ENCODE assay signal across 8 cellular contexts in the genomic region with DNA sequence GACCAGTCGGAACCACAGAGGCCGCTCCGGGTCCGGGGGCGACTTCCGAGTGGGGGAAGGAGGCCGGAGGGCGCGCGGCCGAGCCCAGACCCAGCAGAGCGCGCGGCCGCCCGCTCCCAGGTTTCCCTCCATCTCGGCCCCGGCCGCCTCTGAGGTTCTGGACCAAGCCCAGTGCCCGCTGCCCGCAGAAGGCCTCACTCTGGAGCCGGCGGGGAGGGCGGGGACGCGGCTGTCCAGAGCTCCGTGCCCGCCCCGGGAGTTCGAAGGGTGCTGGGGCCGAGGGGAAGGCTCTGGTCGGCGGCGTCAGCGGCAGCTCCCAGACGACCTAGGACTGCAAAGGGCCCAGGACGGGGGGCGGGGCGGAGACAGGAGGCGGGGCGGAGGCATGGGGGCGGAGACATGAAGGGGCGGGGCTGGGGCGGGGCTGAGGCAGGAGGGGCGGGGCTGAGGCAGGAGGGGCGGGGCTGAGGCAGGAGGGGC. TPM values are rescaled to one million over a fixed set of nuclear protein-coding genes. Genes with fewer than 3 reads are reported as not detected.
DNase-seq lines count a peak whose midpoint lies in the region; ATAC-seq and TF ChIP-seq lines count a peak whose summit lies in the region.

No MANE protein-coding gene starts in this region.

- intact Hi-C loops in heart right ventricle (cut with DNase I), result loop anchor here in 4 of 10 donors (5.0 to 10.0 kb wide), 5 partner anchors 33 to 295 kb away; a partner anchor contains a TSS

- peak overlapping the region in 2 of 10 donors; percentile 31 to 37 for H3K27ac ChIP-seq in heart right ventricle

- H3K4me1 ChIP-seq in heart right ventricle (peaks cover 0 to 19% (median 5%) of the 10 kb centered on the region in 9 donors), skeletal muscle satellite cell (ENCODE audit: control insufficient read depth, insufficient read depth, low read length) (no peaks in the 10 kb centered on the region)

- DNase-seq in D341Med (ENCODE audit: low spot score) (peak; percentile 94), NB4 (ENCODE audit: low read depth) (peak; percentile 62), heart right ventricle (peak; percentile 51 to 78), MV-4-11 (lab: John Stamatoyannopoulos, UW) (no peak), NCI-H345 treated with DMSO at 0.1 percent for 48 hours (lab: John Stamatoyannopoulos, UW; ENCODE audit: unreplicated experiment) (no peak)
- peak; percentile 35 to 74 (median 62) for DNase-seq in activated naive CD4-positive, alpha-beta T cell (lab: John Stamatoyannopoulos, UW)

- peak overlapping the region; percentile 64 for H3K4me2 ChIP-seq in skeletal muscle satellite cell (ENCODE audit: low read length)

- peaks cover 0 to 30% (median 18%) of the 10 kb centered on the region in 11 donors for H3K9me3 ChIP-seq in heart right ventricle
- no peaks in the 10 kb centered on the region for H3K9me3 ChIP-seq in skeletal muscle satellite cell (replicated peaks; ENCODE audit: low read length)

- TF ChIP-seq CTCF in NB4 (IDR thresholded peaks at IDR 0.05; ENCODE audit: low read depth, low read length) (no peak), heart right ventricle (IDR thresholded peaks at IDR 0.05) (no peak)

- H3K27me3 ChIP-seq in heart right ventricle (peaks cover 0 to 41% (median 33%) of the 10 kb centered on the region in 7 donors), skeletal muscle satellite cell (ENCODE audit: control insufficient read depth, insufficient read depth, low read length) (peaks cover 60% of the 10 kb centered on the region)

- H3K9ac ChIP-seq in skeletal muscle satellite cell (ENCODE audit: low read depth, low read length), result no peak overlapping the region

- H3K4me3 ChIP-seq in NB4 (ENCODE audit: low read depth, low read length), result no peak overlapping the region
- peak overlapping the region; percentile 32 to 62 (median 54) for H3K4me3 ChIP-seq in heart right ventricle
- peak overlapping the region; percentile 51 for H3K4me3 ChIP-seq in skeletal muscle satellite cell (ENCODE audit: low read length)

- peak; percentile 78 to 93 (median 86) for ATAC-seq in heart right ventricle
- ATAC-seq in HG03442 (IDR thresholded peaks at IDR 0.05; ENCODE audit: unreplicated experiment), result no peak

- no peak for TF ChIP-seq POLR2A in NB4 (IDR thresholded peaks at IDR 0.05; ENCODE audit: extremely low read depth, insufficient read length)

- WGBS in heart right ventricle, 2 donors, result 1 to 2% methylated on average over 38 to 46 of the region's 46 CpGs

- H3K36me3 ChIP-seq in heart right ventricle, result no peaks in the 10 kb centered on the region
- no peaks in the 10 kb centered on the region for H3K36me3 ChIP-seq in skeletal muscle satellite cell (ENCODE audit: insufficient read depth, low read length)

RNA-seq across cellular contexts. Expression of a gene that starts 48.0 kb away (rescaled TPM):
- 1 to 10 TPM; 1.5 to 8.5 (median 3.5) TPM for total RNA-seq in heart right ventricle
- 1 to 10 TPM; 3.8 to 7.2 TPM for polyA plus RNA-seq in heart right ventricle
- total RNA-seq in skeletal muscle satellite cell (2012; rRNA removed), result 12.4 and 15.5 TPM in 2 replicates

RNA-seq across cellular contexts. Expression of a gene that starts 53.2 kb away (rescaled TPM):
- total RNA-seq in heart right ventricle, result 10 to 100 TPM in 1 of 10 donors, 1 to 10 TPM in 5, under 1 TPM in 4; 0.25 to 11.3 (median 1.6) TPM
- 1 to 10 TPM in 1 of 2 donors, under 1 TPM in 1; 0.51 to 1.3 TPM for polyA plus RNA-seq in heart right ventricle
- 7.9 and 15.9 TPM in 2 replicates for total RNA-seq in skeletal muscle satellite cell (2012; rRNA removed)

Comparison
In these comparisons a context has a peak if more than half of its experiments do, and no peak if none do; other contexts are left out.
1. DNase-seq: peak in D341Med (single experiment), NB4 (single experiment), activated naive CD4-positive, alpha-beta T cell (4 of 4) and heart right ventricle (2 of 2); none in MV-4-11 (single experiment) and NCI-H345 treated with DMSO at 0.1 percent for 48 hours (single experiment).